In the genomic region with DNA sequence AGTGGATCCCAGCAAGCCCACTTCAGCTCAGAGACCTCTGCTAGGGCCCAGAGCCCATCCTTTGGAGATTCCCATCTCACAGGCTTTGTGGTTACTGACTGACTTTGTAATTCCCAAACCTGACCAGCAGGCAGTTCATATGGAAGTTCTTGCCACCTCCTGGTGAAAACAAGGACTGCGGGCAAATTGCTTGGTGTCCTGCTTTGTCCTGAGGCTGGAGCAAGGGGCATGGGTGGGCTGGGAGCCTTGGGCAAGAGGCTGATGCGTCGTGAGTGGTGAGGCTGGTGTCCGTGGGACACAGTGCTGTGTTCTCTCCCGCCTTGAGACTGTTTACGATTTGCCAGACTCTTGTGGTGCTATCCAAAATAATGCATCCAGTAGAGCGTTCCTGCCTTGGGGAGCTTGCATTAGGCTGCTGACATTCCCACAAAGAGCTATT, we compare ENCODE assay signal across 8 cellular contexts.
DNase-seq lines count a peak whose midpoint lies in the region; ATAC-seq and TF ChIP-seq lines count a peak whose summit lies in the region.

No MANE protein-coding gene starts in this region.

- H3K4me3 ChIP-seq in fibroblast of villous mesenchyme (ENCODE audit: low read depth, low read length) = no peak overlapping the region

- TF ChIP-seq CTCF in fibroblast of villous mesenchyme (IDR thresholded peaks at IDR 0.05; ENCODE audit: insufficient read depth, low read depth, low read length) = peak; percentile 89

- ATAC-seq in HG03159 (IDR thresholded peaks at IDR 0.05; ENCODE audit: unreplicated experiment) (no peak), GM21381 (IDR thresholded peaks at IDR 0.05; ENCODE audit: unreplicated experiment) (no peak)

- DNase-seq in Caki2 (ENCODE audit: low read depth) (peak; percentile 64), LHCN-M2 (ENCODE audit: low read depth) (peak; percentile 84), SK-MEL-5 (ENCODE audit: low read depth, low spot score) (peak; percentile 87), fibroblast of villous mesenchyme (ENCODE audit: low read depth) (peak; percentile 83), pons (ENCODE audit: low spot score) (peak; percentile 49)
- DNase-seq in stimulated activated CD4-positive, alpha-beta T cell treated with anti-CD3 and anti-CD28 coated beads, Interleukin-4, amount 100 ng/mL, for 4 hours = no peak

- in situ Hi-C loops in Caki2 (cut with HindIII; ENCODE audit: low pct_unique_long_range_greater_than_20kb, low sequenced_read_pairs) = no loop called here
- in situ Hi-C loops in SK-MEL-5 (cut with HindIII; ENCODE audit: low pct_unique_long_range_greater_than_20kb, low sequenced_read_pairs) = no loop called here

Comparison
In these comparisons a context has a peak if more than half of its experiments do, and no peak if none do; other contexts are left out.
1. DNase-seq: peak in Caki2 (single experiment), LHCN-M2 (single experiment), SK-MEL-5 (single experiment), fibroblast of villous mesenchyme (single experiment) and pons (single experiment); none in stimulated activated CD4-positive, alpha-beta T cell treated with anti-CD3 and anti-CD28 coated beads, Interleukin-4, amount 100 ng/mL, for 4 hours (0 of 2).